In the genomic region with DNA sequence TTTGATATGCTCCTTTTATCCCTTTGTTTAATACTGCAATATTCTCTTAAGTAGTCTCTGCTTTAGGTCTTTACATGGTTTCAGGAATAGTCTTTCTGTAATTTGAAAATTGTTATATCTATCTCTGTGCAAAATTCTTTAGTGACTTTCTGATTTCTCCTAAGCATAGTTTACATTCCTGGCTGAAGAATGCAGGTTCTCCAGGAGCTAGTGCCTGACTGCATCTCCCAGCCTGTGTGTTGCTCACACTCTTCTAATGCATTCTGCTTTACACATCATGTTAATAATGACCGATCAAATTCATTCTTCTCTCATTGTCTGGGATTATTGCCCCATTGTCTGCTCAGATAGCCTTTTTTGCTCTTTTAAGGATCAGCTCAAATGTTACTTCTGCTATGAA, we compare ENCODE assay signal across 18 cellular contexts.
A peak's percentile ranks its signal among the peaks of the same experiment; 100 is the strongest.
DNase-seq lines count a peak whose midpoint lies in the region; ATAC-seq, FAIRE-seq and TF ChIP-seq lines count a peak whose summit lies in the region.
"Had no signal": no experiment of that assay in that cellular context is flagged by ENCODE, and none has a peak within 500 bp of the region (broad histone marks: within the 10 kb centered on the region; RNA-seq: fewer than 3 reads in every experiment).

No MANE protein-coding gene starts in this region.

- H3K36me3 ChIP-seq in IMR-90 (ENCODE audit: control insufficient read depth, insufficient read depth, low read length) (no peaks in the 10 kb centered on the region), H1 (ENCODE audit: control insufficient read depth in 2 of 4, insufficient read depth in 4 of 4, low read length in 3 of 4) (no peaks in the 10 kb centered on the region)
- H3K36me3 ChIP-seq: BLaER1 had no signal

- H4K8ac ChIP-seq in IMR-90 (ENCODE audit: low read depth in 2 of 2, low read length in 2 of 2): no peak overlapping the region
- no peak overlapping the region for H4K8ac ChIP-seq in H1 (ENCODE audit: extremely low read depth, insufficient read depth, low read length)

- H2BK12ac ChIP-seq in H1 (ENCODE audit: low read depth, low read length): no peak overlapping the region

- CTCF ChIA-PET in IMR-90 (lab: Yijun Ruan, JAX): no interaction called here
- CTCF ChIA-PET in H1 (lab: Charles Lee; ENCODE audit: partially characterized antibody): no interaction called here

- 100% methylated on average over 1 of the region's 1 CpG; no CpG with 5 or more reads in 1 of the 2 experiments for WGBS in IMR-90 (ENCODE audit: extremely low coverage in 2 of 2, insufficient read length in 1 of 2), 2 experiments
- 90% methylated on average over 1 of the region's 1 CpG; no CpG with 5 or more reads in 1 of the 2 experiments for WGBS in H1 (ENCODE audit: extremely low coverage in 1 of 2, insufficient coverage in 1 of 2, insufficient read length in 1 of 2, insufficient replicate concordance in 2 of 2, low coverage in 1 of 2, low lambda C conversion rate in 2 of 2, missing lambda C conversion rate in 1 of 2), 2 experiments

- H3K4me1 ChIP-seq in IMR-90 (ENCODE audit: control insufficient read depth, insufficient read depth, low read length): no peaks in the 10 kb centered on the region
- H3K4me1 ChIP-seq in H1 (replicated peaks in 1 of 4; ENCODE audit: control insufficient read depth in 3 of 4, insufficient read depth in 4 of 4, low read length in 3 of 4): no peaks in the 10 kb centered on the region
- H3K4me1 ChIP-seq: BLaER1 had no signal

- no peaks in the 10 kb centered on the region for H3K9me1 ChIP-seq in IMR-90 (ENCODE audit: insufficient read depth, low read length)

- no peaks in the 10 kb centered on the region for H3K36me3 Mint-ChIP-seq in mesothelial cell of epicardium
- H3K36me3 Mint-ChIP-seq: CD14-positive monocyte; CD4-positive, alpha-beta memory T cell; IgD-negative memory B cell had no signal

- TF ChIP-seq POLR2A in IMR-90 (IDR thresholded peaks at IDR 0.05; ENCODE audit: low read depth, low read length): no peak
- TF ChIP-seq POLR2A in H1 (IDR thresholded peaks at IDR 0.05; ENCODE audit: control extremely low read depth in 1 of 2, low read depth in 2 of 2, low read length in 2 of 2): no peak

- H3K27ac ChIP-seq in IMR-90 (ENCODE audit: insufficient read depth, low read length) (no peak overlapping the region), H1 (ENCODE audit: low read depth, low read length) (no peak overlapping the region)
- H3K27ac ChIP-seq: BLaER1 had no signal

- H3K56ac ChIP-seq in IMR-90 (ENCODE audit: extremely low read depth, insufficient read depth, low read length) (no peak overlapping the region), H1 (replicated peaks; ENCODE audit: insufficient read length, low read depth, low read length) (no peak overlapping the region)

- H3K9me3 Mint-ChIP-seq in mesothelial cell of epicardium: no peaks in the 10 kb centered on the region

- dilution Hi-C loops in IMR-90 (cut with HindIII; ENCODE audit: low sequenced_read_pairs, unreplicated experiment): no loop called here

- no peak overlapping the region for H3K4me3 Mint-ChIP-seq in mesothelial cell of epicardium
- H3K4me3 Mint-ChIP-seq: CD14-positive monocyte; CD4-positive, alpha-beta memory T cell; H9; IgD-negative memory B cell had no signal

- H2BK5ac ChIP-seq in IMR-90 (ENCODE audit: low read depth, low read length, poor library complexity, severe bottlenecking): no peak overlapping the region
- no peak overlapping the region for H2BK5ac ChIP-seq in H1 (ENCODE audit: low read depth, low read length)

- POLR2A ChIA-PET in IMR-90 (lab: Charles Lee; ENCODE audit: unreplicated experiment): no interaction called here
- POLR2A ChIA-PET in H1 (lab: Charles Lee; ENCODE audit: partially characterized antibody): no interaction called here

- intact Hi-C loops in IMR-90 (cut with micrococcal nuclease): no loop called here

- FAIRE-seq in D721Med (lab: Jason Lieb, UNC): peak; percentile 38
- FAIRE-seq in H1 (lab: Jason Lieb, UNC): no peak
- FAIRE-seq: GM12891, HTR-8/SVneo had no signal

- no peaks in the 10 kb centered on the region for H3K27me3 Mint-ChIP-seq in mesothelial cell of epicardium (ENCODE audit: low read depth)
- H3K27me3 Mint-ChIP-seq: CD4-positive, alpha-beta memory T cell; IgD-negative memory B cell had no signal

- BruUV-seq in IMR-90 (replicated peaks; lab: Mats Ljungman, UMichigan): no TSS peak

- H3K4me3 ChIP-seq in IMR-90 (ENCODE audit: insufficient read depth, low read depth, low read length) (no peak overlapping the region), H1 (ENCODE audit: extremely low read depth in 1 of 4, insufficient read depth in 2 of 4, low read depth in 3 of 4, low read length in 4 of 4) (no peak overlapping the region)
- H3K4me3 ChIP-seq: BLaER1 had no signal

- no peak overlapping the region for H4K91ac ChIP-seq in IMR-90 (ENCODE audit: insufficient read depth, low read depth, low read length)
- no peak overlapping the region for H4K91ac ChIP-seq in H1 (replicated peaks; ENCODE audit: insufficient read length, low read length)

- H2BK15ac ChIP-seq in IMR-90 (ENCODE audit: low read depth, low read length): no peak overlapping the region
- H2BK15ac ChIP-seq in H1 (ENCODE audit: low read length): no peak overlapping the region

- peak overlapping the region; percentile 54 for H3K27ac Mint-ChIP-seq in mesothelial cell of epicardium
- H3K27ac Mint-ChIP-seq: CD14-positive monocyte; CD4-positive, alpha-beta memory T cell; H9; IgD-negative memory B cell had no signal

- DNase-seq in D721Med (ENCODE audit: insufficient read length, low spot score) (no peak), IMR-90 (peak; percentile 4), H1 (ENCODE audit: low read depth in 1 of 2, low spot score in 2 of 2) (no peak), mesothelial cell of epicardium (ENCODE audit: low spot score in 2 of 2, unreplicated experiment in 2 of 2) (no peak), T-helper 2 cell (no peak), NCI-H2029 treated with DMSO at 0.1 percent for 48 hours (lab: John Stamatoyannopoulos, UW) (no peak)
- DNase-seq in stimulated activated CD4-positive, alpha-beta T cell treated with anti-CD3 and anti-CD28 coated beads, Interleukin-12 subunit alpha, Interleukin-12 subunit beta, amount 100 ng/mL, for 4 hours: no peak
- DNase-seq: CD4-positive, alpha-beta memory T cell; DMS79 treated with DMSO at 0.1 percent for 48 hours; GF-D8; GOT3; H9; KBM-7 had no signal

- H2BK120ac ChIP-seq in IMR-90 (ENCODE audit: low read depth, low read length) (no peak overlapping the region), H1 (replicated peaks; ENCODE audit: low read depth, low read length) (no peak overlapping the region)

- no peaks in the 10 kb centered on the region for H3K23me2 ChIP-seq in H1 (ENCODE audit: low read depth, low read length)

- no peak overlapping the region for H2AK9ac ChIP-seq in IMR-90 (replicated peaks; ENCODE audit: low read depth, low read length, poor library complexity)

- H2AFZ ChIP-seq in IMR-90 (replicated peaks; ENCODE audit: low read length, poor library complexity) (no peak overlapping the region), H1 (ENCODE audit: low read length) (no peak overlapping the region)

- no peaks in the 10 kb centered on the region for H3K79me1 ChIP-seq in IMR-90 (ENCODE audit: low read depth in 1 of 2, low read length in 2 of 2)
- H3K79me1 ChIP-seq in H1 (ENCODE audit: low read depth, low read length): no peaks in the 10 kb centered on the region

- TF ChIP-seq CTCF in D721Med (IDR thresholded peaks at IDR 0.05; ENCODE audit: insufficient read depth, missing control alignments) (no peak), IMR-90 (conservative IDR thresholded peaks at IDR 0.05; ENCODE audit: low read depth, low read length) (no peak), H1 (IDR thresholded peaks at IDR 0.05; ENCODE audit: control extremely low read depth in 1 of 3, insufficient read depth in 1 of 3, low read depth in 1 of 3, low read length in 3 of 3) (no peak), mesothelial cell of epicardium (IDR thresholded peaks at IDR 0.05; ENCODE audit: unreplicated experiment) (no peak)

- H3K27me3 ChIP-seq in IMR-90 (ENCODE audit: control insufficient read depth, insufficient read depth, low read length) (no peaks in the 10 kb centered on the region), H1 (replicated peaks in 1 of 4; ENCODE audit: control insufficient read depth in 3 of 4, extremely low read depth in 1 of 4, insufficient read depth in 3 of 4, low read length in 3 of 4) (no peaks in the 10 kb centered on the region)
- H3K27me3 ChIP-seq: BLaER1 had no signal

- TF ChIP-seq EP300 in H1 (IDR thresholded peaks at IDR 0.05; ENCODE audit: borderline replicate concordance in 1 of 2, low read depth in 2 of 2, low read length in 2 of 2): no peak

- peaks cover 7% of the 10 kb centered on the region for H3K4me1 Mint-ChIP-seq in mesothelial cell of epicardium
- H3K4me1 Mint-ChIP-seq: CD14-positive monocyte; CD4-positive, alpha-beta memory T cell; IgD-negative memory B cell had no signal

- no peaks in the 10 kb centered on the region for H3K79me2 ChIP-seq in H1 (ENCODE audit: control insufficient read depth in 1 of 2, insufficient read depth in 2 of 2, low read length in 2 of 2)

- no peak overlapping the region for H2BK20ac ChIP-seq in IMR-90 (ENCODE audit: low read depth, low read length)
- no peak overlapping the region for H2BK20ac ChIP-seq in H1 (ENCODE audit: low read length)

- H3K18ac ChIP-seq in IMR-90 (ENCODE audit: low read depth, low read length): no peak overlapping the region
- no peak overlapping the region for H3K18ac ChIP-seq in H1 (ENCODE audit: extremely low read depth, low read length)

- no peak overlapping the region for H4K5ac ChIP-seq in IMR-90 (ENCODE audit: low read depth, low read length)
- H4K5ac ChIP-seq in H1 (ENCODE audit: insufficient read length, low read depth, low read length): no peak overlapping the region

- H3K4me2 ChIP-seq in IMR-90 (ENCODE audit: low read depth, low read length): no peak overlapping the region
- no peak overlapping the region for H3K4me2 ChIP-seq in H1 (ENCODE audit: insufficient read depth in 1 of 2, low read depth in 2 of 2, low read length in 2 of 2)
- H3K4me2 ChIP-seq: BLaER1 had no signal

- peak; percentile 53 for ATAC-seq in IMR-90 (ENCODE audit: low read depth)

- H3K4ac ChIP-seq in IMR-90 (ENCODE audit: low read depth, low read length) (no peak overlapping the region), H1 (replicated peaks; ENCODE audit: insufficient read length, low read depth, low read length) (no peak overlapping the region)

- no peak overlapping the region for H3K9ac ChIP-seq in IMR-90 (ENCODE audit: low read depth, low read length)
- H3K9ac ChIP-seq in H1 (replicated peaks in 1 of 4; ENCODE audit: extremely low read depth in 1 of 4, low read depth in 3 of 4, low read length in 3 of 4): no peak overlapping the region
- H3K9ac ChIP-seq: BLaER1 had no signal

- no peaks in the 10 kb centered on the region for H3K9me3 ChIP-seq in IMR-90 (ENCODE audit: control insufficient read depth, insufficient read depth, low read length)
- no peaks in the 10 kb centered on the region for H3K9me3 ChIP-seq in H1 (ENCODE audit: insufficient read depth in 2 of 2, low read depth in 1 of 2, low read length in 1 of 2)
- H3K9me3 ChIP-seq: BLaER1 had no signal

- no peak for TF ChIP-seq RAD21 in IMR-90 (IDR thresholded peaks at IDR 0.05; ENCODE audit: low read length)
- TF ChIP-seq RAD21 in H1 (IDR thresholded peaks at IDR 0.05 in 1 of 2, conservative IDR thresholded peaks at IDR 0.05 in 1 of 2; ENCODE audit: low read depth in 2 of 2, low read length in 2 of 2): no peak

- H3K23ac ChIP-seq in IMR-90 (ENCODE audit: low read depth, low read length): no peak overlapping the region
- H3K23ac ChIP-seq in H1 (ENCODE audit: insufficient read length): no peak overlapping the region

- H4K20me1 ChIP-seq in IMR-90 (ENCODE audit: insufficient read depth, low read length) (no peaks in the 10 kb centered on the region), H1 (replicated peaks in 1 of 2; ENCODE audit: control insufficient read depth in 1 of 2, insufficient read depth in 2 of 2, low read length in 2 of 2) (no peaks in the 10 kb centered on the region)
- H4K20me1 ChIP-seq: BLaER1 had no signal

- in situ Hi-C loops in IMR-90 (cut with MboI; ENCODE audit: low sequenced_read_pairs): no loop called here

- H3K14ac ChIP-seq in IMR-90 (replicated peaks; ENCODE audit: low read depth, low read length) (no peak overlapping the region), H1 (ENCODE audit: insufficient read length) (no peak overlapping the region)

- H2AK5ac ChIP-seq in IMR-90 (ENCODE audit: low read depth, low read length): no peak overlapping the region
- H2AK5ac ChIP-seq in H1 (ENCODE audit: low read depth, low read length): no peak overlapping the region
